In genomic region chr15:26082069-26082832, GRCh38 we compare ENCODE assay signal across 8 cellular contexts.
DNase-seq lines count a peak whose midpoint lies in the region; ATAC-seq and TF ChIP-seq lines count a peak whose summit lies in the region.

No MANE protein-coding gene starts in this region.

- peak overlapping the region; percentile 86 to 96 (median 89) for H3K27ac ChIP-seq in right lobe of liver

- no peaks in the 10 kb centered on the region for H3K9me3 ChIP-seq in BE2C
- H3K9me3 ChIP-seq in right lobe of liver, result no peaks in the 10 kb centered on the region

- H3K27ac Mint-ChIP-seq in activated CD8-positive, alpha-beta T cell treated with anti-CD3 and anti-CD28 coated beads for 36 hours, result peak overlapping the region; percentile 94

- H3K4me1 Mint-ChIP-seq in activated CD8-positive, alpha-beta T cell treated with anti-CD3 and anti-CD28 coated beads for 36 hours (ENCODE audit: low read depth), result peaks cover 31% of the 10 kb centered on the region

- H3K4me1 ChIP-seq in BE2C, result no peaks in the 10 kb centered on the region
- H3K4me1 ChIP-seq in right lobe of liver, result peaks cover 0 to 6% (median 0%) of the 10 kb centered on the region in 4 donors

- H3K36me3 Mint-ChIP-seq in activated CD8-positive, alpha-beta T cell treated with anti-CD3 and anti-CD28 coated beads for 36 hours (ENCODE audit: low read depth), result peaks cover 2% of the 10 kb centered on the region

- H3K27me3 Mint-ChIP-seq in activated CD8-positive, alpha-beta T cell treated with anti-CD3 and anti-CD28 coated beads for 36 hours, result peaks cover 2% of the 10 kb centered on the region

- ATAC-seq in HG03469 (IDR thresholded peaks at IDR 0.05; ENCODE audit: unreplicated experiment) (peak; percentile 95), right lobe of liver (peak; percentile 98 to 99 (median 98))
- ATAC-seq in activated CD8-positive, alpha-beta T cell treated with anti-CD3 and anti-CD28 coated beads for 36 hours, result peak; percentile 99

- WGBS in right lobe of liver (ENCODE audit: insufficient coverage, low coverage, low lambda C conversion rate, missing lambda C conversion rate), result under 1% methylated on average over 30 of the region's 44 CpGs

- TF ChIP-seq CTCF in BE2C (IDR thresholded peaks at IDR 0.05; ENCODE audit: low read depth, low read length), result no peak
- TF ChIP-seq CTCF in activated CD8-positive, alpha-beta T cell treated with anti-CD3 and anti-CD28 coated beads for 36 hours (IDR thresholded peaks at IDR 0.05), result no peak
- no peak for TF ChIP-seq CTCF in right lobe of liver (IDR thresholded peaks at IDR 0.05)

- no peaks in the 10 kb centered on the region for H3K36me3 ChIP-seq in BE2C
- no peaks in the 10 kb centered on the region for H3K36me3 ChIP-seq in right lobe of liver

- intact Hi-C loops in activated CD8-positive, alpha-beta T cell treated with anti-CD3 and anti-CD28 coated beads for 36 hours (cut with micrococcal nuclease), result no loop called here
- intact Hi-C loops in right lobe of liver (cut with DNase I), result no loop called here

- peak overlapping the region; percentile 88 for H3K4me3 Mint-ChIP-seq in activated CD8-positive, alpha-beta T cell treated with anti-CD3 and anti-CD28 coated beads for 36 hours

- peak; percentile 83 for TF ChIP-seq POLR2A in right lobe of liver (IDR thresholded peaks at IDR 0.05)

- H3K27me3 ChIP-seq in BE2C, result no peaks in the 10 kb centered on the region
- no peaks in the 10 kb centered on the region for H3K27me3 ChIP-seq in right lobe of liver

- H3K4me3 ChIP-seq in BE2C (ENCODE audit: low read depth, low read length), result peak overlapping the region; percentile 82
- H3K4me3 ChIP-seq in right lobe of liver, result peak overlapping the region; percentile 68 to 84 (median 71)

- POLR2A ChIA-PET in activated CD8-positive, alpha-beta T cell treated with anti-CD3 and anti-CD28 coated beads for 36 hours (lab: Charles Lee), result interaction anchor here (1.4 to 1.6 kb wide), 3 partner anchors 10 to 362 kb away, joined by 4 to 5 read pairs (median 4); no protein-coding TSS in a partner anchor

- peak; percentile 97 for DNase-seq in BE2C
- peak; percentile 53 for DNase-seq in GM19240 (ENCODE audit: insufficient read length, low spot score)
- DNase-seq in NCI-H748 treated with DMSO at 0.1 percent for 48 hours (lab: John Stamatoyannopoulos, UW), result peak; percentile 90
- peak; percentile 96 for DNase-seq in activated CD8-positive, alpha-beta T cell treated with anti-CD3 and anti-CD28 coated beads for 36 hours
- DNase-seq in ecto neural progenitor cell (ENCODE audit: low spot score), result peak; percentile 98
- DNase-seq in right lobe of liver, result peak; percentile 97 to 98 (median 97)
- DNase-seq in stimulated activated CD4-positive, alpha-beta T cell treated with anti-CD3 and anti-CD28 coated beads, Interleukin-4, amount 100 ng/mL, for 1 hour, result peak; percentile 93

- CTCF ChIA-PET in activated CD8-positive, alpha-beta T cell treated with anti-CD3 and anti-CD28 coated beads for 36 hours (lab: Charles Lee), result interaction anchor here (2.5 kb wide), 1 partner anchor 13 kb away, joined by 9 read pairs; no protein-coding TSS in a partner anchor

- no peaks in the 10 kb centered on the region for H3K9me3 Mint-ChIP-seq in activated CD8-positive, alpha-beta T cell treated with anti-CD3 and anti-CD28 coated beads for 36 hours

Comparison
In these comparisons a context has a peak if more than half of its experiments do, and no peak if none do; other contexts are left out.
1. Peak in every context shown above with its lines: DNase-seq, ATAC-seq, H3K4me3 ChIP-seq and H3K27ac ChIP-seq.